In the genomic region with DNA sequence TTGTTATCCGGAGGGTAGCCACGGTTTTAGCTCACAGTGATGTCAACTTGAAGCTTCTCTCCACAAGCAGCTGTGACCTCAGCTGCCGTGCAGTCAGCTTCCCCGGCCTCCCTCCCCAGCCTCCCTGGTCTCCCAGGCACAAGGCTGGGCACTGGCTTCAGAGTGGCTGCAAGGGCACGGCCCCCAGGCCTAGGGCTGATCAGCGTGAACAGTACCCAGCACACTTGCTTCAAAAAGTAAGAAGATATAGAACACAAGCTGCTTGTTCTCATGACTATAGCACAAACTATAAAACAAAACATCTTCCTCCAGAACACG, we compare ENCODE assay signal across 17 cellular contexts.
DNase-seq lines count a peak whose midpoint lies in the region; ATAC-seq and TF ChIP-seq lines count a peak whose summit lies in the region.
"Had no signal": no experiment of that assay in that cellular context is flagged by ENCODE, and none has a peak within 500 bp of the region (broad histone marks: within the 10 kb centered on the region; RNA-seq: fewer than 3 reads in every experiment).

No MANE protein-coding gene starts in this region.

- H3K36me3 Mint-ChIP-seq in HFFc6 (ENCODE audit: low read depth) (no peaks in the 10 kb centered on the region), nephron (ENCODE audit: low read depth) (peaks cover 3% of the 10 kb centered on the region)
- peaks cover 0 to 1% of the 10 kb centered on the region in 2 donors for H3K36me3 Mint-ChIP-seq in activated T-cell treated with anti-CD3 and anti-CD28 coated beads, Interleukin-2, amount 50 U/mL, for 72 hours (ENCODE audit: insufficient read depth in 2 of 2)
- H3K36me3 Mint-ChIP-seq: activated naive CD4-positive, alpha-beta T cell treated with anti-CD3 and anti-CD28 coated beads, Interleukin-2, amount 50 U/mL, for 24 hours; CD4-positive, CD25-positive, alpha-beta regulatory T cell had no signal

- H3K79me2 ChIP-seq in mammary epithelial cell (ENCODE audit: insufficient read depth, low read length), result no peaks in the 10 kb centered on the region

- H3K27me3 ChIP-seq in mammary epithelial cell (ENCODE audit: insufficient read depth, low read length) (no peaks in the 10 kb centered on the region), tibial artery (no peaks in the 10 kb centered on the region)

- peak overlapping the region; percentile 71 for H2AFZ ChIP-seq in mammary epithelial cell (ENCODE audit: low read depth, low read length)

- H3K4me2 ChIP-seq in mammary epithelial cell (ENCODE audit: insufficient read depth, low read depth, low read length), result no peak overlapping the region

- H3K27ac ChIP-seq in mammary epithelial cell (ENCODE audit: insufficient read depth, low read depth, low read length), result no peak overlapping the region
- peak overlapping the region; percentile 77 to 81 for H3K27ac ChIP-seq in tibial artery

- DNase-seq in HFFc6, result no peak
- no peak for DNase-seq in mammary epithelial cell
- no peak for DNase-seq in tibial artery
- DNase-seq in activated T-cell treated with anti-CD3 and anti-CD28 coated beads, Interleukin-2, amount 50 U/mL, for 72 hours, result no peak
- DNase-seq: activated CD4-positive, alpha-beta T cell treated with anti-CD3 and anti-CD28 coated beads for 36 hours; CD4-positive, CD25-positive, alpha-beta regulatory T cell; MV-4-11; naive thymus-derived CD4-positive, alpha-beta T cell; NCI-H2081 treated with DMSO at 0.1 percent for 48 hours; NCI-H69; RPMI8226; stimulated activated naive B cell treated with anti-CD40 and anti-IgM and Interleukin-4, amounts not matched to agents 10 μg/mL and 1 μg/mL and 100 μg/mL, for 72 hours had no signal

- H3K9ac ChIP-seq in mammary epithelial cell (ENCODE audit: insufficient read depth, low read length), result no peak overlapping the region

- 81% methylated on average over 7 of the region's 7 CpGs for WGBS in mammary epithelial cell (ENCODE audit: low coverage, missing lambda C conversion rate)

- H3K27me3 Mint-ChIP-seq in HFFc6 (ENCODE audit: insufficient read depth), result no peaks in the 10 kb centered on the region; the same call in 1 of the 2 replicates
- no peaks in the 10 kb centered on the region for H3K27me3 Mint-ChIP-seq in nephron (ENCODE audit: low read depth)
- H3K27me3 Mint-ChIP-seq in activated T-cell treated with anti-CD3 and anti-CD28 coated beads, Interleukin-2, amount 50 U/mL, for 72 hours (ENCODE audit: low read depth), result no peaks in the 10 kb centered on the region
- H3K27me3 Mint-ChIP-seq: activated CD4-positive, alpha-beta T cell treated with anti-CD3 and anti-CD28 coated beads for 36 hours; activated naive CD4-positive, alpha-beta T cell treated with anti-CD3 and anti-CD28 coated beads, Interleukin-2, amount 50 U/mL, for 24 hours; CD4-positive, CD25-positive, alpha-beta regulatory T cell had no signal

- H3K4me3 Mint-ChIP-seq in HFFc6 (peak overlapping the region; percentile 89; the same call in 1 of the 2 replicates), nephron (no peak overlapping the region)
- no peak overlapping the region for H3K4me3 Mint-ChIP-seq in activated T-cell treated with anti-CD3 and anti-CD28 coated beads, Interleukin-2, amount 50 U/mL, for 72 hours
- H3K4me3 Mint-ChIP-seq: activated CD4-positive, alpha-beta T cell treated with anti-CD3 and anti-CD28 coated beads for 36 hours; activated naive CD4-positive, alpha-beta T cell treated with anti-CD3 and anti-CD28 coated beads, Interleukin-2, amount 50 U/mL, for 24 hours; CD4-positive, CD25-positive, alpha-beta regulatory T cell; naive thymus-derived CD4-positive, alpha-beta T cell; stimulated activated naive B cell treated with anti-CD40 and anti-IgM and Interleukin-4, amounts not matched to agents 10 μg/mL and 1 μg/mL and 100 μg/mL, for 72 hours; T-helper 2 cell treated with Interferon-gamma antibody and Interleukin-4, amounts not matched to agents 5 μg/mL and 100 μg/mL, for 36 hours had no signal

- H3K4me1 ChIP-seq in mammary epithelial cell (ENCODE audit: insufficient read depth, low read length) (peaks cover 11% of the 10 kb centered on the region), tibial artery (peaks cover 0 to 19% (median 3%) of the 10 kb centered on the region in 4 donors)

- CTCF ChIA-PET in mammary epithelial cell (lab: Charles Lee; ENCODE audit: low non-redundant PET), result no interaction called here

- dilution Hi-C loops in mammary epithelial cell (cut with HindIII; ENCODE audit: low sequenced_read_pairs), result loop anchor here (5.0 kb wide), 1 partner anchor 51 kb away; no protein-coding TSS in a partner anchor

- no peak for ATAC-seq in activated T-cell treated with anti-CD3 and anti-CD28 coated beads, Interleukin-2, amount 50 U/mL, for 72 hours (replicated peaks in 1 of 2)
- ATAC-seq in GM19463 (IDR thresholded peaks at IDR 0.05; ENCODE audit: unreplicated experiment), result no peak
- no peak for ATAC-seq in GM18502 (IDR thresholded peaks at IDR 0.05; ENCODE audit: poor library complexity, unreplicated experiment)
- ATAC-seq: activated CD4-positive, alpha-beta T cell treated with anti-CD3 and anti-CD28 coated beads for 36 hours; naive thymus-derived CD4-positive, alpha-beta T cell; stimulated activated naive B cell treated with anti-CD40 and anti-IgM and Interleukin-4, amounts not matched to agents 10 μg/mL and 1 μg/mL and 100 μg/mL, for 72 hours had no signal

- H3K36me3 ChIP-seq in mammary epithelial cell (ENCODE audit: insufficient read depth, low read length), result no peaks in the 10 kb centered on the region
- H3K36me3 ChIP-seq in tibial artery, result no peaks in the 10 kb centered on the region

- no peaks in the 10 kb centered on the region for H3K9me3 ChIP-seq in mammary epithelial cell (replicated peaks; ENCODE audit: insufficient read depth, low read length)
- H3K9me3 ChIP-seq in tibial artery, result no peaks in the 10 kb centered on the region

- no peaks in the 10 kb centered on the region for H4K20me1 ChIP-seq in mammary epithelial cell (ENCODE audit: insufficient read depth, low read length)

- TF ChIP-seq CTCF in HFFc6 (IDR thresholded peaks at IDR 0.05) (no peak), mammary epithelial cell (conservative IDR thresholded peaks at IDR 0.05 in 1 of 2, IDR thresholded peaks at IDR 0.05 in 1 of 2; ENCODE audit: extremely low read depth in 1 of 2, insufficient read depth in 1 of 2, low read depth in 1 of 2, low read length in 2 of 2) (no peak), nephron (IDR thresholded peaks at IDR 0.05; ENCODE audit: unreplicated experiment in 3 of 3) (no peak), tibial artery (IDR thresholded peaks at IDR 0.05) (no peak)

- H3K4me1 Mint-ChIP-seq in HFFc6 (ENCODE audit: low read depth) (peaks cover 50% of the 10 kb centered on the region), nephron (peaks cover 23% of the 10 kb centered on the region)
- H3K4me1 Mint-ChIP-seq in activated T-cell treated with anti-CD3 and anti-CD28 coated beads, Interleukin-2, amount 50 U/mL, for 72 hours (ENCODE audit: low read depth), result no peaks in the 10 kb centered on the region
- H3K4me1 Mint-ChIP-seq: activated CD4-positive, alpha-beta T cell treated with anti-CD3 and anti-CD28 coated beads for 36 hours; activated naive CD4-positive, alpha-beta T cell treated with anti-CD3 and anti-CD28 coated beads, Interleukin-2, amount 50 U/mL, for 24 hours; CD4-positive, CD25-positive, alpha-beta regulatory T cell; naive thymus-derived CD4-positive, alpha-beta T cell; stimulated activated naive B cell treated with anti-CD40 and anti-IgM and Interleukin-4, amounts not matched to agents 10 μg/mL and 1 μg/mL and 100 μg/mL, for 72 hours had no signal

- peak overlapping the region; percentile 96 for H3K27ac Mint-ChIP-seq in HFFc6
- H3K27ac Mint-ChIP-seq in nephron, result peak overlapping the region in 2 of 3 experiments; percentile 24 to 99
- H3K27ac Mint-ChIP-seq in activated T-cell treated with anti-CD3 and anti-CD28 coated beads, Interleukin-2, amount 50 U/mL, for 72 hours, result no peak overlapping the region
- H3K27ac Mint-ChIP-seq: activated CD4-positive, alpha-beta T cell treated with anti-CD3 and anti-CD28 coated beads for 36 hours; activated naive CD4-positive, alpha-beta T cell treated with anti-CD3 and anti-CD28 coated beads, Interleukin-2, amount 50 U/mL, for 24 hours; CD4-positive, CD25-positive, alpha-beta regulatory T cell; naive thymus-derived CD4-positive, alpha-beta T cell; stimulated activated naive B cell treated with anti-CD40 and anti-IgM and Interleukin-4, amounts not matched to agents 10 μg/mL and 1 μg/mL and 100 μg/mL, for 72 hours; T-helper 2 cell treated with Interferon-gamma antibody and Interleukin-4, amounts not matched to agents 5 μg/mL and 100 μg/mL, for 36 hours had no signal

- in situ Hi-C loops in mammary epithelial cell (cut with MboI; ENCODE audit: low sequenced_read_pairs in 2 of 2), result no loop called here

- BruUV-seq in mammary epithelial cell (replicated peaks; lab: Mats Ljungman, UMichigan), result no TSS peak

- intact Hi-C loops in mammary epithelial cell (cut with micrococcal nuclease), result no loop called here
- intact Hi-C loops in tibial artery (cut with DNase I; ENCODE audit: low total_unique reads), result no loop called here

- H3K9me3 Mint-ChIP-seq in HFFc6 (no peaks in the 10 kb centered on the region), nephron (no peaks in the 10 kb centered on the region)
- no peaks in the 10 kb centered on the region for H3K9me3 Mint-ChIP-seq in activated T-cell treated with anti-CD3 and anti-CD28 coated beads, Interleukin-2, amount 50 U/mL, for 72 hours
- H3K9me3 Mint-ChIP-seq: activated naive CD4-positive, alpha-beta T cell treated with anti-CD3 and anti-CD28 coated beads, Interleukin-2, amount 50 U/mL, for 24 hours; stimulated activated naive B cell treated with anti-CD40 and anti-IgM and Interleukin-4, amounts not matched to agents 10 μg/mL and 1 μg/mL and 100 μg/mL, for 72 hours; T-helper 2 cell treated with Interferon-gamma antibody and Interleukin-4, amounts not matched to agents 5 μg/mL and 100 μg/mL, for 36 hours had no signal

- no peak overlapping the region for H3K4me3 ChIP-seq in mammary epithelial cell (replicated peaks in 1 of 3; ENCODE audit: insufficient read depth in 1 of 3, low read depth in 2 of 3, low read length in 3 of 3)
- H3K4me3 ChIP-seq in tibial artery, result peak overlapping the region; percentile 44 to 51

Comparison
In these comparisons a context has a peak if more than half of its experiments do, and no peak if none do; other contexts are left out.
1. H3K4me3 ChIP-seq: peak in tibial artery (2 of 2); none in mammary epithelial cell (0 of 3).